ENCODE assay signal across 24 cellular contexts in the genomic region with DNA sequence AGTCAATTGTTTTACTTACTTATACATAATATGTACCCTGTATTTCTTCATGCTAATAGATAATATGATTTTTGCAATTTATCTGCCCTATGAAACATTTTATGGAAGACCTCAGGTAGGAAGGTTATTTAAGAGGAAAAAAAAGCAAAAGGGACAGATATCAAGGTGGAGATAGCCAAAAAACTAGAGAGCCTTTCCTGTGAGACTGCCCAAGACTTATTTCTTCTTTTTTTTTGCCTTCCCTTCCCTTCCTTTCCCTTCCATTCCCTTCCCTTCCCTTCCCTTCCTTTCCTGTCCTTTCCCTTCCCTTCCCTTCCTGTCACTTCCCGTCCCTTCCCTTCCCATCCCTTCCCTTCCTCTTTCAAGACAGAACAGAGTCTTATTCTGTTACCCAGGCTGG.
"Had no signal": no experiment of that assay in that cellular context is flagged by ENCODE, and none has a peak within 500 bp of the region (broad histone marks: within the 10 kb centered on the region; RNA-seq: fewer than 3 reads in every experiment).

No MANE protein-coding gene starts in this region.

- H3K9me3 ChIP-seq: esophagus muscularis mucosa, gastrocnemius medialis, lower lobe of right lung, neutrophil, psoas muscle, suprapubic skin, thyroid gland, upper lobe of left lung, vagina had no signal

- H3K4me3 Mint-ChIP-seq: naive thymus-derived CD4-positive, alpha-beta T cell; nephron progenitor cell had no signal

- H3K27ac ChIP-seq: coronary artery, dorsolateral prefrontal cortex, epithelial cell of prostate, esophagus muscularis mucosa, gastrocnemius medialis, lower lobe of right lung, neutrophil, psoas muscle, suprapubic skin, thyroid gland, upper lobe of left lung, vagina had no signal

- ATAC-seq: gastrocnemius medialis; left lobe of liver; lower lobe of right lung; naive thymus-derived CD4-positive, alpha-beta T cell; psoas muscle had no signal

- H3K4me1 ChIP-seq: esophagus muscularis mucosa, gastrocnemius medialis, lower lobe of right lung, psoas muscle, thyroid gland, upper lobe of left lung, vagina had no signal

- H3K36me3 ChIP-seq: esophagus muscularis mucosa, gastrocnemius medialis, lower lobe of right lung, neutrophil, suprapubic skin, thyroid gland, upper lobe of left lung, vagina had no signal

- DNase-seq: central memory CD4-positive, alpha-beta T cell; dorsolateral prefrontal cortex; effector CD8-positive, alpha-beta T cell; gastrocnemius medialis; glutamatergic neuron; hypothalamus; kidney glomerular epithelial cell; lower lobe of right lung; naive thymus-derived CD4-positive, alpha-beta T cell; nephron progenitor cell; psoas muscle; retina; small intestine; stimulated activated CD4-positive, alpha-beta T cell treated with anti-CD3 and anti-CD28 coated beads, Interleukin-2, amount 100 ng/mL, for 48 hours; stimulated activated naive CD4-positive, alpha-beta T cell treated with Interleukin-2 at 50 U/mL for 16 hours; thyroid gland; upper lobe of left lung had no signal

- H3K27ac Mint-ChIP-seq: naive thymus-derived CD4-positive, alpha-beta T cell; nephron progenitor cell had no signal

- H3K4me3 ChIP-seq: coronary artery, dorsolateral prefrontal cortex, esophagus muscularis mucosa, gastrocnemius medialis, lower lobe of right lung, psoas muscle, suprapubic skin, thyroid gland, upper lobe of left lung, vagina had no signal

- H3K27me3 Mint-ChIP-seq: naive thymus-derived CD4-positive, alpha-beta T cell had no signal

- H3K4me1 Mint-ChIP-seq: nephron progenitor cell had no signal

- H3K27me3 ChIP-seq: dorsolateral prefrontal cortex, esophagus muscularis mucosa, gastrocnemius medialis, neutrophil, suprapubic skin, thyroid gland, upper lobe of left lung, vagina had no signal
